Comparison of ENCODE assay signal across 13 cellular contexts in the genomic region with DNA sequence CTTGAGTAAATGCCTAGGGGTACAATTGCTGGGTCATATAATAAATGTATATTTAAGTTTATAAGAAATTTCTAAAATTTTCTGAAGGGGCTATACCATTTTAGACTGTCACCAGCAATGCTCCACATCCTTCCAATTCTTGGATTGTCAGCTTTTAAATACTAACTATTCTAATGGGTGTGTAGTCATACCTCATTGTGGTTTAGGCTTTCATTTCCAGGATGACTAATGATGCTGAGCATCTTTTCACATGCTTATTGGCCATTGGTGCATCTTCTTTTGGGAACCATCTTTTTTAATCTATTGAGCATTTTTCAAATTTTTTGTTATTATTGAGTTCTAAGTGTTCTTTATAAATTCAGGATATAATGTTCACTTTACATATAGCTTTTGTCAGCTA. TPM values are rescaled to one million over a fixed set of nuclear protein-coding genes. Genes with fewer than 3 reads are reported as not detected.
DNase-seq lines count a peak whose midpoint lies in the region; ATAC-seq and TF ChIP-seq lines count a peak whose summit lies in the region.
"Had no signal": no experiment of that assay in that cellular context is flagged by ENCODE, and none has a peak within 500 bp of the region (broad histone marks: within the 10 kb centered on the region; RNA-seq: fewer than 3 reads in every experiment).

No MANE protein-coding gene starts in this region.

- no peak overlapping the region for H3K4me3 ChIP-seq in fibroblast of mammary gland (ENCODE audit: control insufficient read depth, low read depth, low read length)
- H3K4me3 ChIP-seq: esophagus squamous epithelium, left ventricle myocardium inferior had no signal

- no peak for TF ChIP-seq CTCF in fibroblast of mammary gland (conservative IDR thresholded peaks at IDR 0.05; ENCODE audit: control insufficient read depth, insufficient read depth, low read depth, low read length)

- H3K9me3 Mint-ChIP-seq in T-cell, result peaks cover 0 to 4% (median under 1%) of the 10 kb centered on the region in 3 donors

- H3K4me1 Mint-ChIP-seq in T-cell, result peaks cover 15 to 18% (median 15%) of the 10 kb centered on the region in 3 donors

- POLR2A ChIA-PET in T-cell (lab: Charles Lee), result no interaction called here

- no peak overlapping the region for H3K27ac Mint-ChIP-seq in T-cell
- H3K27ac Mint-ChIP-seq: CD8-positive, alpha-beta T cell had no signal

- peak; percentile 74 for DNase-seq in ELR (ENCODE audit: low read depth)
- peak; percentile 80 for DNase-seq in LHCN-M2 (ENCODE audit: low read depth)
- peak; percentile 86 for DNase-seq in fibroblast of mammary gland (ENCODE audit: low read depth)
- DNase-seq in NCI-H2029 treated with DMSO at 0.1 percent for 48 hours (lab: John Stamatoyannopoulos, UW), result no peak
- no peak for DNase-seq in T-cell
- DNase-seq in NCI-H2227 (lab: John Stamatoyannopoulos, UW; ENCODE audit: unreplicated experiment), result no peak
- no peak for DNase-seq in MV-4-11 (lab: John Stamatoyannopoulos, UW)
- DNase-seq: amygdala; CD8-positive, alpha-beta T cell; esophagus squamous epithelium; left ventricle myocardium inferior; retina had no signal

- CTCF ChIA-PET in T-cell (lab: Charles Lee), result no interaction called here

- H3K36me3 Mint-ChIP-seq in T-cell, result no peaks in the 10 kb centered on the region
- H3K36me3 Mint-ChIP-seq: CD8-positive, alpha-beta T cell had no signal

- no peak overlapping the region for H3K4me3 Mint-ChIP-seq in T-cell
- H3K4me3 Mint-ChIP-seq: CD8-positive, alpha-beta T cell had no signal

- peaks cover 5 to 20% of the 10 kb centered on the region in 2 donors for H3K27me3 Mint-ChIP-seq in T-cell

- ATAC-seq in GM21515 (IDR thresholded peaks at IDR 0.05; ENCODE audit: unreplicated experiment) (peak; percentile 76), T-cell (replicated peaks in 1 of 4) (no peak)
- ATAC-seq: CD8-positive, alpha-beta T cell had no signal

RNA-seq across cellular contexts. Expression of gene CORO2B, which starts 52.5 kb away (rescaled TPM):
- total RNA-seq in LHCN-M2 (2014; rRNA removed), result 18.3 and 20.3 TPM in 2 replicates
- polyA plus RNA-seq in LHCN-M2 (2012), result 7.8 TPM
- under 1 TPM in 3 of 5 donors, not detected in 2; 0.06 to 0.39 (median 0.09) TPM for total RNA-seq in T-cell

Comparison
In these comparisons a context has a peak if more than half of its experiments do, and no peak if none do; other contexts are left out.
1. DNase-seq: peak in ELR (single experiment), LHCN-M2 (single experiment) and fibroblast of mammary gland (single experiment); none in NCI-H2029 treated with DMSO at 0.1 percent for 48 hours (single experiment), T-cell (0 of 34), NCI-H2227 (single experiment) and MV-4-11 (single experiment).
2. RNA of gene CORO2B, which starts 52.5 kb away (total RNA-seq): 18.3 to 20.3 TPM in LHCN-M2; 0.06 to 0.39 TPM in T-cell; every median in the first group is over 10 times any median in the second.